In genomic region chr9:108271236-108271635, GRCh38 we compare ENCODE assay signal across 14 cellular contexts.
DNase-seq lines count a peak whose midpoint lies in the region; ATAC-seq and TF ChIP-seq lines count a peak whose summit lies in the region.
"Had no signal": no experiment of that assay in that cellular context is flagged by ENCODE, and none has a peak within 500 bp of the region (broad histone marks: within the 10 kb centered on the region; RNA-seq: fewer than 3 reads in every experiment).

No MANE protein-coding gene starts in this region.

- H3K9me3 Mint-ChIP-seq in nephron = no peaks in the 10 kb centered on the region

- H2AFZ ChIP-seq in ACC112 (ENCODE audit: low read length, unreplicated experiment) = no peak overlapping the region

- H3K9me3 ChIP-seq in HUES48 (ENCODE audit: control insufficient read depth, insufficient read depth, low read length) (no peaks in the 10 kb centered on the region), colonic mucosa (no peaks in the 10 kb centered on the region), left ventricle myocardium inferior (replicated peaks) (no peaks in the 10 kb centered on the region)

- ATAC-seq in HG03039 (IDR thresholded peaks at IDR 0.05; ENCODE audit: unreplicated experiment) (no peak), sciatic nerve (no peak), GM18868 (IDR thresholded peaks at IDR 0.05; ENCODE audit: unreplicated experiment) (no peak)

- H3K36me3 Mint-ChIP-seq in nephron (ENCODE audit: low read depth) = no peaks in the 10 kb centered on the region

- H3K4me1 Mint-ChIP-seq in nephron = peaks cover 28% of the 10 kb centered on the region

- DNase-seq in colonic mucosa (no peak), left ventricle myocardium inferior (no peak), sciatic nerve (ENCODE audit: low spot score) (no peak)
- DNase-seq: activated CD4-positive, alpha-beta T cell treated with anti-CD3 and anti-CD28 coated beads, Interleukin-2, amount 50 U/mL, for 1 hour; activated naive CD4-positive, alpha-beta T cell treated with anti-CD3 and anti-CD28 coated beads for 36 hours; activated T-cell treated with anti-CD3 and anti-CD28 coated beads for 4 hours; occipital lobe had no signal

- H3K4me1 ChIP-seq in ACC112 (ENCODE audit: control insufficient read depth, insufficient read depth, low read length, unreplicated experiment) = peaks cover 28% of the 10 kb centered on the region
- H3K4me1 ChIP-seq in HUES48 (ENCODE audit: control insufficient read depth, insufficient read depth, low read length) = peaks cover 22% of the 10 kb centered on the region
- H3K4me1 ChIP-seq in colonic mucosa = no peaks in the 10 kb centered on the region
- peaks cover 12% of the 10 kb centered on the region for H3K4me1 ChIP-seq in left ventricle myocardium inferior

- no peaks in the 10 kb centered on the region for H3K27me3 ChIP-seq in ACC112 (ENCODE audit: insufficient read depth, low read length)
- H3K27me3 ChIP-seq in HUES48 (ENCODE audit: control insufficient read depth, insufficient read depth, low read length) = no peaks in the 10 kb centered on the region
- H3K27me3 ChIP-seq in colonic mucosa = no peaks in the 10 kb centered on the region
- no peaks in the 10 kb centered on the region for H3K27me3 ChIP-seq in left ventricle myocardium inferior (ENCODE audit: low read depth)

- H3K27ac Mint-ChIP-seq in nephron = peak overlapping the region; percentile 83 to 89 (median 87)
- H3K27ac Mint-ChIP-seq: activated naive CD4-positive, alpha-beta T cell treated with anti-CD3 and anti-CD28 coated beads for 36 hours had no signal

- H3K4me3 ChIP-seq in ACC112 (ENCODE audit: low read depth, low read length) (no peak overlapping the region), HUES48 (ENCODE audit: low read depth, low read length) (no peak overlapping the region), colonic mucosa (no peak overlapping the region), left ventricle myocardium inferior (no peak overlapping the region)

- H3K9ac ChIP-seq in HUES48 (ENCODE audit: low read depth, low read length) (no peak overlapping the region), colonic mucosa (ENCODE audit: low read depth in 2 of 2, low read length in 2 of 2) (peak overlapping the region in 1 of 2 donors; percentile 43)

- H3K27me3 Mint-ChIP-seq in nephron (ENCODE audit: low read depth) = peaks cover 13% of the 10 kb centered on the region
- H3K27me3 Mint-ChIP-seq: dendritic cell treated with granulocyte-macrophage colony-stimulating factor and Interleukin-4, amounts not matched to agents 40 ng/mL and 50 ng/mL, for 4 days had no signal

- H3K4me3 Mint-ChIP-seq in nephron = no peak overlapping the region
- H3K4me3 Mint-ChIP-seq: activated naive CD4-positive, alpha-beta T cell treated with anti-CD3 and anti-CD28 coated beads for 36 hours; dendritic cell treated with granulocyte-macrophage colony-stimulating factor and Interleukin-4, amounts not matched to agents 40 ng/mL and 50 ng/mL, for 4 days had no signal

- H3K36me3 ChIP-seq in ACC112 (ENCODE audit: insufficient read depth, low read length) (no peaks in the 10 kb centered on the region), HUES48 (ENCODE audit: control insufficient read depth, insufficient read depth, low read length) (no peaks in the 10 kb centered on the region), colonic mucosa (no peaks in the 10 kb centered on the region), left ventricle myocardium inferior (no peaks in the 10 kb centered on the region)

- H3K27ac ChIP-seq in ACC112 (ENCODE audit: low read depth, low read length) = peak overlapping the region; percentile 61; the same call in 1 of the 2 replicates
- peak overlapping the region; percentile 84 for H3K27ac ChIP-seq in HUES48 (ENCODE audit: low read depth, low read length)
- peak overlapping the region; percentile 70 for H3K27ac ChIP-seq in colonic mucosa
- H3K27ac ChIP-seq in left ventricle myocardium inferior (replicated peaks) = no peak overlapping the region
- H3K27ac ChIP-seq: HL-60 had no signal

- no peaks in the 10 kb centered on the region for H3K79me2 ChIP-seq in ACC112 (ENCODE audit: control insufficient read depth, insufficient read depth, low read length, unreplicated experiment)

- intact Hi-C loops in colonic mucosa (cut with DNase I) (loop anchor here (5.0 kb wide), 1 partner anchor 789 kb away; no protein-coding TSS in a partner anchor), left ventricle myocardium inferior (cut with micrococcal nuclease) (loop anchor here (5.0 kb wide), 1 partner anchor 789 kb away; no protein-coding TSS in a partner anchor), sciatic nerve (cut with DNase I) (loop anchor here (10.0 kb wide), 1 partner anchor 786 kb away; the partner anchor contains the start of gene KLF4)

- TF ChIP-seq CTCF in colonic mucosa (IDR thresholded peaks at IDR 0.05) (no peak), nephron (IDR thresholded peaks at IDR 0.05; ENCODE audit: unreplicated experiment in 3 of 3) (no peak), left ventricle myocardium inferior (IDR thresholded peaks at IDR 0.05; ENCODE audit: borderline replicate concordance) (no peak)
